ENCODE assay signal across 1 cellular context in the genomic region with DNA sequence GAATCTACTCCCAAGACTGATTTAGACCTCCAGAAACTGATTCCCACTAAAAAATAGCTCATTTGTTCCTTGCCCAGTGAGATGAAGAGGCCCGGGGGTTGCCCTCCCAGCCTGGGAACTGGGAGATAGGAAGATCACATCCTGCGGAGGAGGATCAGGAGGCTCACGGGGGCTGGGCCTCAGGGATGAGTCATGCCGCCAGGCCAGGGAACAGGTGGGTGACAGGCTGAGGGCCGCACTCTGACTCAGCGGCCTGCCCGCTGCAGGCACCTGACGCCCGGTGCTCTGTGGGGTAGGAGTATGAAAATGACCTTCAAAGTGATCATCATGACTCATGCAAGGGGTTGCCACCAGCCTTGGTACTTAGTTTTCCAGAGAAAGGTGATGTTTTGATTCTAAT.
A peak's percentile ranks its signal among the peaks of the same experiment; 100 is the strongest.
TF ChIP-seq lines count a peak whose summit lies in the region.

No MANE protein-coding gene starts in this region.

TF ChIP-seq in K562, 482 proteins besides CTCF, POLR2A, EP300 and RAD21 (continued from another document and continues in another):
- TF ChIP-seq ZNF212 (CRISPR knock-in tag; IDR thresholded peaks at IDR 0.05) (no peak), RBM14 (IDR thresholded peaks at IDR 0.05; ENCODE audit: borderline replicate concordance, insufficient read depth, low read depth, low read length) (no peak), ZFP1 (CRISPR knock-in tag; IDR thresholded peaks at IDR 0.05) (no peak), SMARCA5 (IDR thresholded peaks at IDR 0.05) (no peak), THRB (CRISPR knock-in tag; conservative IDR thresholded peaks at IDR 0.05) (no peak), ZBTB8A (IDR thresholded peaks at IDR 0.05; ENCODE audit: partially characterized antibody) (no peak), EP400 (IDR thresholded peaks at IDR 0.05) (no peak), ZZZ3 (IDR thresholded peaks at IDR 0.05) (no peak), CREM (IDR thresholded peaks at IDR 0.05; ENCODE audit: low read depth) (peak; percentile 66), ATF7 (IDR thresholded peaks at IDR 0.05) (peak; percentile 80), MXI1 (IDR thresholded peaks at IDR 0.05; ENCODE audit: low read depth, low read length) (no peak), ZSCAN29 (IDR thresholded peaks at IDR 0.05) (no peak), HMGXB4 (CRISPR knock-in tag; IDR thresholded peaks at IDR 0.05) (no peak), ZNF311 (CRISPR knock-in tag; IDR thresholded peaks at IDR 0.05) (no peak), SIN3A (IDR thresholded peaks at IDR 0.05; ENCODE audit: borderline replicate concordance in 2 of 2, control insufficient read depth in 1 of 2, low read depth in 2 of 2, low read length in 2 of 2) (no peak), ZNF589 (CRISPR knock-in tag; IDR thresholded peaks at IDR 0.05; ENCODE audit: low read depth) (no peak), POLR2H (tag; IDR thresholded peaks at IDR 0.05; ENCODE audit: low read depth) (no peak), POLR2AphosphoS2 (IDR thresholded peaks at IDR 0.05; ENCODE audit: low read length) (no peak), DMBX1 (CRISPR knock-in tag; IDR thresholded peaks at IDR 0.05; ENCODE audit: borderline replicate concordance) (no peak)
- TF ChIP-seq, protein P1, sequence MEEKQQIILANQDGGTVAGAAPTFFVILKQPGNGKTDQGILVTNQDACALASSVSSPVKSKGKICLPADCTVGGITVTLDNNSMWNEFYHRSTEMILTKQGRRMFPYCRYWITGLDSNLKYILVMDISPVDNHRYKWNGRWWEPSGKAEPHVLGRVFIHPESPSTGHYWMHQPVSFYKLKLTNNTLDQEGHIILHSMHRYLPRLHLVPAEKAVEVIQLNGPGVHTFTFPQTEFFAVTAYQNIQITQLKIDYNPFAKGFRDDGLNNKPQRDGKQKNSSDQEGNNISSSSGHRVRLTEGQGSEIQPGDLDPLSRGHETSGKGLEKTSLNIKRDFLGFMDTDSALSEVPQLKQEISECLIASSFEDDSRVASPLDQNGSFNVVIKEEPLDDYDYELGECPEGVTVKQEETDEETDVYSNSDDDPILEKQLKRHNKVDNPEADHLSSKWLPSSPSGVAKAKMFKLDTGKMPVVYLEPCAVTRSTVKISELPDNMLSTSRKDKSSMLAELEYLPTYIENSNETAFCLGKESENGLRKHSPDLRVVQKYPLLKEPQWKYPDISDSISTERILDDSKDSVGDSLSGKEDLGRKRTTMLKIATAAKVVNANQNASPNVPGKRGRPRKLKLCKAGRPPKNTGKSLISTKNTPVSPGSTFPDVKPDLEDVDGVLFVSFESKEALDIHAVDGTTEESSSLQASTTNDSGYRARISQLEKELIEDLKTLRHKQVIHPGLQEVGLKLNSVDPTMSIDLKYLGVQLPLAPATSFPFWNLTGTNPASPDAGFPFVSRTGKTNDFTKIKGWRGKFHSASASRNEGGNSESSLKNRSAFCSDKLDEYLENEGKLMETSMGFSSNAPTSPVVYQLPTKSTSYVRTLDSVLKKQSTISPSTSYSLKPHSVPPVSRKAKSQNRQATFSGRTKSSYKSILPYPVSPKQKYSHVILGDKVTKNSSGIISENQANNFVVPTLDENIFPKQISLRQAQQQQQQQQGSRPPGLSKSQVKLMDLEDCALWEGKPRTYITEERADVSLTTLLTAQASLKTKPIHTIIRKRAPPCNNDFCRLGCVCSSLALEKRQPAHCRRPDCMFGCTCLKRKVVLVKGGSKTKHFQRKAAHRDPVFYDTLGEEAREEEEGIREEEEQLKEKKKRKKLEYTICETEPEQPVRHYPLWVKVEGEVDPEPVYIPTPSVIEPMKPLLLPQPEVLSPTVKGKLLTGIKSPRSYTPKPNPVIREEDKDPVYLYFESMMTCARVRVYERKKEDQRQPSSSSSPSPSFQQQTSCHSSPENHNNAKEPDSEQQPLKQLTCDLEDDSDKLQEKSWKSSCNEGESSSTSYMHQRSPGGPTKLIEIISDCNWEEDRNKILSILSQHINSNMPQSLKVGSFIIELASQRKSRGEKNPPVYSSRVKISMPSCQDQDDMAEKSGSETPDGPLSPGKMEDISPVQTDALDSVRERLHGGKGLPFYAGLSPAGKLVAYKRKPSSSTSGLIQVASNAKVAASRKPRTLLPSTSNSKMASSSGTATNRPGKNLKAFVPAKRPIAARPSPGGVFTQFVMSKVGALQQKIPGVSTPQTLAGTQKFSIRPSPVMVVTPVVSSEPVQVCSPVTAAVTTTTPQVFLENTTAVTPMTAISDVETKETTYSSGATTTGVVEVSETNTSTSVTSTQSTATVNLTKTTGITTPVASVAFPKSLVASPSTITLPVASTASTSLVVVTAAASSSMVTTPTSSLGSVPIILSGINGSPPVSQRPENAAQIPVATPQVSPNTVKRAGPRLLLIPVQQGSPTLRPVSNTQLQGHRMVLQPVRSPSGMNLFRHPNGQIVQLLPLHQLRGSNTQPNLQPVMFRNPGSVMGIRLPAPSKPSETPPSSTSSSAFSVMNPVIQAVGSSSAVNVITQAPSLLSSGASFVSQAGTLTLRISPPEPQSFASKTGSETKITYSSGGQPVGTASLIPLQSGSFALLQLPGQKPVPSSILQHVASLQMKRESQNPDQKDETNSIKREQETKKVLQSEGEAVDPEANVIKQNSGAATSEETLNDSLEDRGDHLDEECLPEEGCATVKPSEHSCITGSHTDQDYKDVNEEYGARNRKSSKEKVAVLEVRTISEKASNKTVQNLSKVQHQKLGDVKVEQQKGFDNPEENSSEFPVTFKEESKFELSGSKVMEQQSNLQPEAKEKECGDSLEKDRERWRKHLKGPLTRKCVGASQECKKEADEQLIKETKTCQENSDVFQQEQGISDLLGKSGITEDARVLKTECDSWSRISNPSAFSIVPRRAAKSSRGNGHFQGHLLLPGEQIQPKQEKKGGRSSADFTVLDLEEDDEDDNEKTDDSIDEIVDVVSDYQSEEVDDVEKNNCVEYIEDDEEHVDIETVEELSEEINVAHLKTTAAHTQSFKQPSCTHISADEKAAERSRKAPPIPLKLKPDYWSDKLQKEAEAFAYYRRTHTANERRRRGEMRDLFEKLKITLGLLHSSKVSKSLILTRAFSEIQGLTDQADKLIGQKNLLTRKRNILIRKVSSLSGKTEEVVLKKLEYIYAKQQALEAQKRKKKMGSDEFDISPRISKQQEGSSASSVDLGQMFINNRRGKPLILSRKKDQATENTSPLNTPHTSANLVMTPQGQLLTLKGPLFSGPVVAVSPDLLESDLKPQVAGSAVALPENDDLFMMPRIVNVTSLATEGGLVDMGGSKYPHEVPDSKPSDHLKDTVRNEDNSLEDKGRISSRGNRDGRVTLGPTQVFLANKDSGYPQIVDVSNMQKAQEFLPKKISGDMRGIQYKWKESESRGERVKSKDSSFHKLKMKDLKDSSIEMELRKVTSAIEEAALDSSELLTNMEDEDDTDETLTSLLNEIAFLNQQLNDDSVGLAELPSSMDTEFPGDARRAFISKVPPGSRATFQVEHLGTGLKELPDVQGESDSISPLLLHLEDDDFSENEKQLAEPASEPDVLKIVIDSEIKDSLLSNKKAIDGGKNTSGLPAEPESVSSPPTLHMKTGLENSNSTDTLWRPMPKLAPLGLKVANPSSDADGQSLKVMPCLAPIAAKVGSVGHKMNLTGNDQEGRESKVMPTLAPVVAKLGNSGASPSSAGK (IDR thresholded peaks at IDR 0.05): no peak
- TF ChIP-seq, protein P2, sequence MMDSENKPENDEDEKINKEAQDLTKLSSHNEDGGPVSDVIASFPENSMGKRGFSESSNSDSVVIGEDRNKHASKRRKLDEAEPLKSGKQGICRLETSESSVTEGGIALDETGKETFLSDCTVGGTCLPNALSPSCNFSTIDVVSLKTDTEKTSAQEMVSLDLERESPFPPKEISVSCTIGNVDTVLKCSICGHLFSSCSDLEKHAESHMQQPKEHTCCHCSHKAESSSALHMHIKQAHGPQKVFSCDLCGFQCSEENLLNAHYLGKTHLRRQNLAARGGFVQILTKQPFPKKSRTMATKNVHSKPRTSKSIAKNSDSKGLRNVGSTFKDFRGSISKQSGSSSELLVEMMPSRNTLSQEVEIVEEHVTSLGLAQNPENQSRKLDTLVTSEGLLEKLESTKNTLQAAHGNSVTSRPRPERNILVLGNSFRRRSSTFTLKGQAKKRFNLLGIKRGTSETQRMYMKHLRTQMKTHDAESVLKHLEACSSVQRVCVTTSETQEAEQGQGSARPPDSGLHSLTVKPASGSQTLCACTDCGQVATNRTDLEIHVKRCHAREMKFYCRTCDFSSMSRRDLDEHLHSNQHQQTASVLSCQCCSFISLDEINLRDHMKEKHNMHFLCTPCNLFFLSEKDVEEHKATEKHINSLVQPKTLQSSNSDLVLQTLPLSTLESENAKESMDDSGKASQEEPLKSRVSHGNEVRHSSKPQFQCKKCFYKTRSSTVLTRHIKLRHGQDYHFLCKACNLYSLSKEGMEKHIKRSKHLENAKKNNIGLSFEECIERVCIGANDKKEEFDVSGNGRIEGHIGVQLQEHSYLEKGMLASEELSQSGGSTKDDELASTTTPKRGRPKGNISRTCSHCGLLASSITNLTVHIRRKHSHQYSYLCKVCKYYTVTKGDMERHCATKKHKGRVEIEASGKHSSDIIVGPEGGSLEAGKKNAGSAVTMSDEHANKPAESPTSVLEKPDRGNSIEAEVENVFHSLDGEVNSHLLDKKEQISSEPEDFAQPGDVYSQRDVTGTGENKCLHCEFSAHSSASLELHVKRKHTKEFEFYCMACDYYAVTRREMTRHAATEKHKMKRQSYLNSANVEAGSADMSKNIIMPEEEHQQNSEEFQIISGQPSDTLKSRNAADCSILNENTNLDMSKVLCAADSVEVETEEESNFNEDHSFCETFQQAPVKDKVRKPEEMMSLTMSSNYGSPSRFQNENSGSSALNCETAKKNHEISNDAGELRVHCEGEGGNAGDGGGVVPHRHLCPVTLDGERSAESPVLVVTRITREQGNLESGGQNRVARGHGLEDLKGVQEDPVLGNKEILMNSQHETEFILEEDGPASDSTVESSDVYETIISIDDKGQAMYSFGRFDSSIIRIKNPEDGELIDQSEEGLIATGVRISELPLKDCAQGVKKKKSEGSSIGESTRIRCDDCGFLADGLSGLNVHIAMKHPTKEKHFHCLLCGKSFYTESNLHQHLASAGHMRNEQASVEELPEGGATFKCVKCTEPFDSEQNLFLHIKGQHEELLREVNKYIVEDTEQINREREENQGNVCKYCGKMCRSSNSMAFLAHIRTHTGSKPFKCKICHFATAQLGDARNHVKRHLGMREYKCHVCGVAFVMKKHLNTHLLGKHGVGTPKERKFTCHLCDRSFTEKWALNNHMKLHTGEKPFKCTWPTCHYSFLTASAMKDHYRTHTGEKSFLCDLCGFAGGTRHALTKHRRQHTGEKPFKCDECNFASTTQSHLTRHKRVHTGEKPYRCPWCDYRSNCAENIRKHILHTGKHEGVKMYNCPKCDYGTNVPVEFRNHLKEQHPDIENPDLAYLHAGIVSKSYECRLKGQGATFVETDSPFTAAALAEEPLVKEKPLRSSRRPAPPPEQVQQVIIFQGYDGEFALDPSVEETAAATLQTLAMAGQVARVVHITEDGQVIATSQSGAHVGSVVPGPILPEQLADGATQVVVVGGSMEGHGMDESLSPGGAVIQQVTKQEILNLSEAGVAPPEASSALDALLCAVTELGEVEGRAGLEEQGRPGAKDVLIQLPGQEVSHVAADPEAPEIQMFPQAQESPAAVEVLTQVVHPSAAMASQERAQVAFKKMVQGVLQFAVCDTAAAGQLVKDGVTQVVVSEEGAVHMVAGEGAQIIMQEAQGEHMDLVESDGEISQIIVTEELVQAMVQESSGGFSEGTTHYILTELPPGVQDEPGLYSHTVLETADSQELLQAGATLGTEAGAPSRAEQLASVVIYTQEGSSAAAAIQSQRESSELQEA (IDR thresholded peaks at IDR 0.05; ENCODE audit: low read depth): no peak
- TF ChIP-seq, protein P3, sequence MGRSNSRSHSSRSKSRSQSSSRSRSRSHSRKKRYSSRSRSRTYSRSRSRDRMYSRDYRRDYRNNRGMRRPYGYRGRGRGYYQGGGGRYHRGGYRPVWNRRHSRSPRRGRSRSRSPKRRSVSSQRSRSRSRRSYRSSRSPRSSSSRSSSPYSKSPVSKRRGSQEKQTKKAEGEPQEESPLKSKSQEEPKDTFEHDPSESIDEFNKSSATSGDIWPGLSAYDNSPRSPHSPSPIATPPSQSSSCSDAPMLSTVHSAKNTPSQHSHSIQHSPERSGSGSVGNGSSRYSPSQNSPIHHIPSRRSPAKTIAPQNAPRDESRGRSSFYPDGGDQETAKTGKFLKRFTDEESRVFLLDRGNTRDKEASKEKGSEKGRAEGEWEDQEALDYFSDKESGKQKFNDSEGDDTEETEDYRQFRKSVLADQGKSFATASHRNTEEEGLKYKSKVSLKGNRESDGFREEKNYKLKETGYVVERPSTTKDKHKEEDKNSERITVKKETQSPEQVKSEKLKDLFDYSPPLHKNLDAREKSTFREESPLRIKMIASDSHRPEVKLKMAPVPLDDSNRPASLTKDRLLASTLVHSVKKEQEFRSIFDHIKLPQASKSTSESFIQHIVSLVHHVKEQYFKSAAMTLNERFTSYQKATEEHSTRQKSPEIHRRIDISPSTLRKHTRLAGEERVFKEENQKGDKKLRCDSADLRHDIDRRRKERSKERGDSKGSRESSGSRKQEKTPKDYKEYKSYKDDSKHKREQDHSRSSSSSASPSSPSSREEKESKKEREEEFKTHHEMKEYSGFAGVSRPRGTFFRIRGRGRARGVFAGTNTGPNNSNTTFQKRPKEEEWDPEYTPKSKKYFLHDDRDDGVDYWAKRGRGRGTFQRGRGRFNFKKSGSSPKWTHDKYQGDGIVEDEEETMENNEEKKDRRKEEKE (IDR thresholded peaks at IDR 0.05; ENCODE audit: borderline replicate concordance in 1 of 2, control insufficient read depth in 1 of 2, low read depth in 2 of 2, low read length in 1 of 2): no peak
- TF ChIP-seq, protein P4, sequence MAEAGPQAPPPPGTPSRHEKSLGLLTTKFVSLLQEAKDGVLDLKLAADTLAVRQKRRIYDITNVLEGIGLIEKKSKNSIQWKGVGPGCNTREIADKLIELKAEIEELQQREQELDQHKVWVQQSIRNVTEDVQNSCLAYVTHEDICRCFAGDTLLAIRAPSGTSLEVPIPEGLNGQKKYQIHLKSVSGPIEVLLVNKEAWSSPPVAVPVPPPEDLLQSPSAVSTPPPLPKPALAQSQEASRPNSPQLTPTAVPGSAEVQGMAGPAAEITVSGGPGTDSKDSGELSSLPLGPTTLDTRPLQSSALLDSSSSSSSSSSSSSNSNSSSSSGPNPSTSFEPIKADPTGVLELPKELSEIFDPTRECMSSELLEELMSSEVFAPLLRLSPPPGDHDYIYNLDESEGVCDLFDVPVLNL (CRISPR knock-in tag; IDR thresholded peaks at IDR 0.05; ENCODE audit: low read depth): no peak
